Comparison of ENCODE assay signal across 30 cellular contexts in genomic region chr21:45913886-45914285, GRCh38.
"Had no signal": no experiment of that assay in that cellular context is flagged by ENCODE, and none has a peak within 500 bp of the region (broad histone marks: within the 10 kb centered on the region; RNA-seq: fewer than 3 reads in every experiment).

No MANE protein-coding gene starts in this region.

- H3K4me3 ChIP-seq: ascending aorta, coronary artery, dorsolateral prefrontal cortex, gastrocnemius medialis, heart left ventricle had no signal

- H3K36me3 ChIP-seq: ascending aorta, brain microvascular endothelial cell, gastrocnemius medialis, heart left ventricle, WERI-Rb-1 had no signal

- H3K4me1 ChIP-seq: ascending aorta, gastrocnemius medialis had no signal

- ATAC-seq: activated CD4-positive, CD25-positive, alpha-beta regulatory T cell treated with anti-CD3 and anti-CD28 coated beads, Interleukin-2, amount 50 U/mL, for 24 hours; activated CD8-positive, alpha-beta T cell treated with anti-CD3 and anti-CD28 coated beads for 36 hours; activated naive CD4-positive, alpha-beta T cell treated with anti-CD3 and anti-CD28 coated beads, Interleukin-2, amount 50 U/mL, for 72 hours; activated T-cell treated with anti-CD3 and anti-CD28 coated beads, Interleukin-2, amount 50 U/mL, for 4 hours; activated T-helper 17 cell treated with anti-CD3 and anti-CD28 coated beads, Interleukin-2, amount 50 U/mL, for 72 hours; esophagus mucosa; gastrocnemius medialis; heart left ventricle; T-helper 17 cell had no signal

- H3K27me3 ChIP-seq: ascending aorta, brain microvascular endothelial cell, heart left ventricle had no signal

- DNase-seq: activated B cell treated with CpG ODN at 0.5 μM for 24 hours; activated CD4-positive, alpha-beta T cell treated with anti-CD3 and anti-CD28 coated beads for 48 hours; activated CD4-positive, alpha-beta T cell treated with anti-CD3 and anti-CD28 coated beads, Interleukin-2, amount 50 U/mL, for 1 hour; activated CD4-positive, alpha-beta T cell treated with anti-CD3 and anti-CD28 coated beads, Interleukin-2, amount 50 U/mL, for 48 hours; activated CD8-positive, alpha-beta memory T cell treated with anti-CD3 and anti-CD28 coated beads for 24 hours; activated CD8-positive, alpha-beta T cell treated with anti-CD3 and anti-CD28 coated beads for 36 hours; activated effector memory CD4-positive, alpha-beta T cell treated with Interleukin-2 at 50 U/mL for 16 hours; activated gamma-delta T cell treated with Interleukin-2 at 50 U/mL for 16 hours; activated naive CD4-positive, alpha-beta T cell treated with anti-CD3 and anti-CD28 coated beads for 36 hours; activated naive CD8-positive, alpha-beta T cell treated with anti-CD3 and anti-CD28 coated beads, Interleukin-2, amount 10 ng/mL, durations not matched to agents 7 days and 5 days; activated T-cell treated with anti-CD3 and anti-CD28 coated beads, Interleukin-2, amount 50 U/mL, for 4 hours; brain microvascular endothelial cell; dorsolateral prefrontal cortex; effector memory CD4-positive, alpha-beta T cell; endodermal cell; foreskin fibroblast; gastrocnemius medialis; glutamatergic neuron; T-helper 1 cell; T-helper 17 cell; T1000; WERI-Rb-1 had no signal

- FAIRE-seq: bronchial epithelial cell had no signal

- H3K27ac ChIP-seq: ascending aorta, brain microvascular endothelial cell, coronary artery, dorsolateral prefrontal cortex, gastrocnemius medialis, heart left ventricle, WERI-Rb-1 had no signal

- H3K9me3 ChIP-seq: ascending aorta, gastrocnemius medialis, heart left ventricle had no signal
